8 cellular contexts compared by ENCODE assay signal in the genomic region with DNA sequence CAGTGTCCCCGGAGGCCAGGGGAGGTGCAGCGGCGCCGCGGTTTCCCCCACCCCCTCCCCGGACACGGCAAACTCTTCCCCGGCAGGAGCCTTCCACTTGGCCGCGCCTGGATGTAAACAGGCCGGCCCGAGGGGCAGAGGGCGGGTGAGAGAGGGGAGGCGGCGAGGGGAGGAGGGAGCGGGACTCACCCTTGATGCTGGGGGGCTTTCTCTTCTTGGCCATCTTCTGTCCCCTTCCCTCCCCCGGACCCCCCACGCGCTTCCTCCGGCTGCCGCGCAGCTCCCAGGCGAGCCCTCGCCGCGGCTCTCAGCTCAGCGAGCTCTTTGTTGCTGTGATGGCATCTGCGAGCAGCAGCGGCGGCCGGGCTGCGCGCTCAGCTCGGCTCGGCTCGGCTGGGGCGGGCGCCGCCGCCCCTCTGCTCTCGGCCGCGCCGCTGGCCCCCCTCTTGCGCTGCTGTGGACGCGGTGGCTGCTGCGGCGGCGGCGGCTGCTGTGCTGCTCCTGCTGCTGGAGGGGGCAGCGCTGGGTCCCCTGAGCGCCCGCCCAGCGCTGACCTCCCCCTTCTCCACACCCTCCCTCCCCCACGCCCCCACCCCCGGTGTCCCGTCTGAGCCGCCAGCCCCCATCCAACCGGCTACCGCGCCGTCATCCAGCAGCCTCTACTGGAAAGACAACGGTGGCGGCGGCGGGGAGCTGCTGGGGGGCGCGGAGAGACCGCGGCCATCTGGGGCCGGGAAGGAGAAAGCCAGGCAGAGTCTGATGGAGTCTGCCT. TPM values are rescaled to one million over a fixed set of nuclear protein-coding genes. Genes with fewer than 3 reads are reported as not detected.
A peak's percentile ranks its signal among the peaks of the same experiment; 100 is the strongest.
DNase-seq lines count a peak whose midpoint lies in the region; ATAC-seq and TF ChIP-seq lines count a peak whose summit lies in the region.

No MANE protein-coding gene starts in this region.

- no peak overlapping the region for H2AFZ ChIP-seq in fibroblast of lung (ENCODE audit: low read length)

- H3K4me1 ChIP-seq in HUES64 (ENCODE audit: insufficient read depth, low read length) (no peaks in the 10 kb centered on the region), fibroblast of lung (ENCODE audit: control insufficient read depth, extremely low read depth, insufficient read depth, low read length) (no peaks in the 10 kb centered on the region)

- H3K36me3 Mint-ChIP-seq in natural killer cell, result no peaks in the 10 kb centered on the region

- peaks cover 44 to 70% of the 10 kb centered on the region in 2 donors for H3K27me3 Mint-ChIP-seq in natural killer cell (ENCODE audit: low read depth in 2 of 2)

- H3K4me1 Mint-ChIP-seq in natural killer cell, result peaks cover 10% of the 10 kb centered on the region in 2 donors

- H3K36me3 ChIP-seq in HUES64 (ENCODE audit: insufficient read depth, low read length) (no peaks in the 10 kb centered on the region), fibroblast of lung (ENCODE audit: control insufficient read depth, insufficient read depth, low read length) (no peaks in the 10 kb centered on the region)

- H3K4me2 ChIP-seq in fibroblast of lung (ENCODE audit: extremely low read depth, insufficient read depth, low read length), result peak overlapping the region; percentile 44

- H3K27ac Mint-ChIP-seq in natural killer cell, result no peak overlapping the region

- TF ChIP-seq CTCF in fibroblast of lung (conservative IDR thresholded peaks at IDR 0.05 in 1 of 2, IDR thresholded peaks at IDR 0.05 in 1 of 2; ENCODE audit: low read depth in 1 of 2, low read length in 2 of 2) (no peak), natural killer cell (IDR thresholded peaks at IDR 0.05) (no peak)

- H3K27me3 ChIP-seq in HUES64 (ENCODE audit: insufficient read depth, low read length) (peaks cover 78% of the 10 kb centered on the region), fibroblast of lung (ENCODE audit: control insufficient read depth, insufficient read depth, low read length) (peaks cover 16% of the 10 kb centered on the region)

- peak overlapping the region; percentile 25 for H3K4me3 Mint-ChIP-seq in natural killer cell

- ATAC-seq in Right ventricle myocardium inferior (peak; percentile 75), natural killer cell (peak; percentile 27 to 71 (median 38)), HG03039 (IDR thresholded peaks at IDR 0.05; ENCODE audit: unreplicated experiment) (no peak)

- intact Hi-C loops in Right ventricle myocardium inferior (cut with DNase I) (no loop called here), cardiac septum (cut with DNase I) (no loop called here), natural killer cell (cut with micrococcal nuclease) (no loop called here)

- H3K4me3 ChIP-seq in HUES64 (ENCODE audit: low read length) (peak overlapping the region; percentile 76), fibroblast of lung (replicated peaks in 1 of 4; ENCODE audit: control extremely low read depth in 1 of 4, insufficient read depth in 1 of 4, low read depth in 3 of 4, low read length in 4 of 4) (peak overlapping the region; percentile 16 to 59 (median 46))

- DNase-seq in Right ventricle myocardium inferior (ENCODE audit: missing footprints) (peak; percentile 62), cardiac septum (ENCODE audit: low spot score) (no peak), fibroblast of lung (ENCODE audit: low read depth in 2 of 2) (peak; percentile 24 to 56), natural killer cell (no peak), GM19238 (ENCODE audit: insufficient read length, low spot score) (no peak)
- DNase-seq in activated CD8-positive, alpha-beta memory T cell treated with anti-CD3 and anti-CD28 coated beads, Interleukin-2, amount 50 U/mL, for 4 hours, result peak; percentile 14

- H3K9me3 ChIP-seq in HUES64 (ENCODE audit: insufficient read depth, low read depth, low read length) (no peaks in the 10 kb centered on the region), fibroblast of lung (ENCODE audit: control insufficient read depth, insufficient read depth, low read depth, low read length) (no peaks in the 10 kb centered on the region)

- no peak overlapping the region for H3K9ac ChIP-seq in HUES64 (ENCODE audit: low read depth, low read length)
- no peak overlapping the region for H3K9ac ChIP-seq in fibroblast of lung (ENCODE audit: insufficient read depth, low read length)

- peaks cover 0 to 2% of the 10 kb centered on the region in 2 donors for H3K9me3 Mint-ChIP-seq in natural killer cell

- no peaks in the 10 kb centered on the region for H4K20me1 ChIP-seq in fibroblast of lung (ENCODE audit: control insufficient read depth, extremely low read depth, insufficient read depth, low read length)

- no peaks in the 10 kb centered on the region for H3K79me2 ChIP-seq in fibroblast of lung (ENCODE audit: control insufficient read depth, insufficient read depth, low read length)

- H3K27ac ChIP-seq in HUES64 (ENCODE audit: low read depth, low read length), result no peak overlapping the region
- H3K27ac ChIP-seq in fibroblast of lung (ENCODE audit: insufficient read depth, low read length), result no peak overlapping the region

- WGBS in HUES64, result under 1% methylated on average over 67 of the region's 72 CpGs

RNA-seq across cellular contexts. Expression of a gene that starts 4.9 kb away (rescaled TPM):
- total RNA-seq in Right ventricle myocardium inferior (1.8 TPM), cardiac septum (3.9 TPM), fibroblast of lung (under 0.01 TPM in 2 replicates), natural killer cell (1 to 10 TPM in 1 of 3 donors, under 1 TPM in 1, not detected in 1; 0.15 to 1.2 TPM)
- polyA plus RNA-seq in HUES64 (2013, experiment 1 of 2), result 3.4 TPM
- 4.2 TPM for polyA plus RNA-seq in HUES64 (2013, experiment 2 of 2)
- polyA plus RNA-seq in fibroblast of lung, result 0.03 TPM in 1 of 2 replicates, not detected in the other
- polyA plus RNA-seq in fibroblast of lung (2012), result 0.03 TPM in 1 of 2 replicates, not detected in the other
- polyA minus RNA-seq in fibroblast of lung (ENCODE audit: low replicate concordance), result not detected in 2 replicates

Comparison
In these comparisons a context has a peak if more than half of its experiments do, and no peak if none do; other contexts are left out.
1. DNase-seq: peak in Right ventricle myocardium inferior (single experiment), activated CD8-positive, alpha-beta memory T cell treated with anti-CD3 and anti-CD28 coated beads, Interleukin-2, amount 50 U/mL, for 4 hours (single experiment) and fibroblast of lung (2 of 2); none in cardiac septum (single experiment), natural killer cell (single experiment) and GM19238 (single experiment).